21 cellular contexts compared by ENCODE assay signal in the genomic region with DNA sequence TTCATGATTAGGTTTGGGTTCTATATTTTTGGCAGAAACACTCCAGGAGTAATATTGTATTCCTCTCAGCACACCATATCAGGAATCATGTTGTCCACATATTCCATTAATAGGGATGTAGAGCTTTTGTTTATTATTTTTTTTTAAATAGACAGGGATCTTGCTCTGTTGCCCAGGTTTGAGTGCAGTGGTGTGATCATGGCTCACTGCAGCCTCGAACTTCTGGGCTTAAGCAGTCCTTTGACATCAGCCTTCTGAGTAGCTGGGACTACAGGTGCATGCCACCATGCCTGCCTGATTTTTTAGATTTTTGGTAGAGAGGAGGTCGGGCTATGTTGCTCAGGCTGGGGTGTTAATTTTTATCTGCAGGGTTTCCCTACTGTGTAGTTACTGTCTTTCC. TPM values are rescaled to one million over a fixed set of nuclear protein-coding genes. Genes with fewer than 3 reads are reported as not detected.
DNase-seq lines count a peak whose midpoint lies in the region; ATAC-seq and TF ChIP-seq lines count a peak whose summit lies in the region.
"Had no signal": no experiment of that assay in that cellular context is flagged by ENCODE, and none has a peak within 500 bp of the region (broad histone marks: within the 10 kb centered on the region; RNA-seq: fewer than 3 reads in every experiment).

No MANE protein-coding gene starts in this region.

- no peaks in the 10 kb centered on the region for H3K9me2 ChIP-seq in Loucy (replicated peaks; ENCODE audit: low read depth, low read length)

- H3K9me3 Mint-ChIP-seq in activated T-cell treated with anti-CD3 and anti-CD28 coated beads, Interleukin-2, amount 50 U/mL, for 72 hours, result no peaks in the 10 kb centered on the region
- H3K9me3 Mint-ChIP-seq in activated T-cell treated with anti-CD3 and anti-CD28 coated beads, Interleukin-2, amount 50 U/mL, for 24 hours, result no peaks in the 10 kb centered on the region
- H3K9me3 Mint-ChIP-seq in memory B cell, result no peaks in the 10 kb centered on the region
- H3K9me3 Mint-ChIP-seq in stimulated activated memory B cell treated with anti-CD40 and anti-IgM and Interleukin-4, amounts not matched to agents 10 μg/mL and 1 μg/mL and 100 μg/mL, for 72 hours, result no peaks in the 10 kb centered on the region

- peaks cover 96% of the 10 kb centered on the region for H4K20me1 ChIP-seq in Loucy (ENCODE audit: insufficient read depth, low read length, poor library complexity, severe bottlenecking)

- H3K4me3 ChIP-seq in Loucy (ENCODE audit: low read length, poor library complexity, severe bottlenecking), result no peak overlapping the region
- H3K4me3 ChIP-seq: BLaER1, PC-9, SK-N-MC had no signal

- DNase-seq in activated T-cell treated with anti-CD3 and anti-CD28 coated beads, Interleukin-2, amount 50 U/mL, for 72 hours, result no peak
- DNase-seq in activated T-cell treated with anti-CD3 and anti-CD28 coated beads, Interleukin-2, amount 50 U/mL, for 24 hours, result no peak
- DNase-seq in memory B cell (ENCODE audit: low spot score in 2 of 2) (no peak), COR-L47 (lab: John Stamatoyannopoulos, UW) (no peak), RPMI8226 (no peak)
- DNase-seq: ACHN, KG1, NCI-H1105, NCI-H146, NCI-H2029 treated with DMSO at 0.1 percent for 48 hours, NCI-H226, NCI-H510A treated with DMSO at 0.1 percent for 48 hours, NCI-H748 treated with DMSO at 0.1 percent for 48 hours, PC-9, SHP77 treated with DMSO at 0.1 percent for 48 hours had no signal

- H3K9me3 ChIP-seq in Loucy (ENCODE audit: insufficient read depth, low read depth, low read length), result no peaks in the 10 kb centered on the region

- no peaks in the 10 kb centered on the region for H3K27me3 ChIP-seq in Loucy (ENCODE audit: insufficient read depth, low read length, poor library complexity, severe bottlenecking)
- H3K27me3 ChIP-seq: BLaER1 had no signal

- no peak overlapping the region for H3K4me3 Mint-ChIP-seq in activated T-cell treated with anti-CD3 and anti-CD28 coated beads, Interleukin-2, amount 50 U/mL, for 72 hours
- no peak overlapping the region for H3K4me3 Mint-ChIP-seq in activated T-cell treated with anti-CD3 and anti-CD28 coated beads, Interleukin-2, amount 50 U/mL, for 24 hours
- H3K4me3 Mint-ChIP-seq in memory B cell, result peak overlapping the region; percentile 0
- H3K4me3 Mint-ChIP-seq in stimulated activated memory B cell treated with anti-CD40 and anti-IgM and Interleukin-4, amounts not matched to agents 10 μg/mL and 1 μg/mL and 100 μg/mL, for 72 hours, result no peak overlapping the region

- peaks cover 7% of the 10 kb centered on the region for H3K36me3 ChIP-seq in Loucy (ENCODE audit: insufficient read depth, low read length)

- no peak for ATAC-seq in activated T-cell treated with anti-CD3 and anti-CD28 coated beads, Interleukin-2, amount 50 U/mL, for 72 hours (replicated peaks in 1 of 2)
- ATAC-seq in memory B cell (ENCODE audit: low read depth) (no peak), HG03439 (IDR thresholded peaks at IDR 0.05; ENCODE audit: unreplicated experiment) (no peak)
- ATAC-seq in stimulated activated memory B cell treated with anti-CD40 and anti-IgM and Interleukin-4, amounts not matched to agents 10 μg/mL and 1 μg/mL and 100 μg/mL, for 72 hours, result no peak
- ATAC-seq: HCT116 had no signal

- no peak for TF ChIP-seq CTCF in Loucy (conservative IDR thresholded peaks at IDR 0.05; ENCODE audit: low read length)

- peaks cover 100% of the 10 kb centered on the region for H3K79me2 ChIP-seq in Loucy (ENCODE audit: insufficient read depth, low read length)

- peaks cover 3 to 13% of the 10 kb centered on the region in 2 donors for H3K36me3 Mint-ChIP-seq in activated T-cell treated with anti-CD3 and anti-CD28 coated beads, Interleukin-2, amount 50 U/mL, for 72 hours (ENCODE audit: insufficient read depth in 2 of 2)
- peaks cover 62% of the 10 kb centered on the region for H3K36me3 Mint-ChIP-seq in activated T-cell treated with anti-CD3 and anti-CD28 coated beads, Interleukin-2, amount 50 U/mL, for 24 hours (ENCODE audit: low read depth)
- H3K36me3 Mint-ChIP-seq in memory B cell, result peaks cover 14% of the 10 kb centered on the region
- peaks cover 15% of the 10 kb centered on the region for H3K36me3 Mint-ChIP-seq in stimulated activated memory B cell treated with anti-CD40 and anti-IgM and Interleukin-4, amounts not matched to agents 10 μg/mL and 1 μg/mL and 100 μg/mL, for 72 hours

- H2AFZ ChIP-seq in Loucy (ENCODE audit: low read length), result no peak overlapping the region
- H2AFZ ChIP-seq: PC-9 had no signal

- H3K4me1 ChIP-seq in Loucy (ENCODE audit: insufficient read depth, low read length, poor library complexity, severe bottlenecking), result peaks cover 20% of the 10 kb centered on the region

- H3K27ac Mint-ChIP-seq in activated T-cell treated with anti-CD3 and anti-CD28 coated beads, Interleukin-2, amount 50 U/mL, for 72 hours, result peak overlapping the region; percentile 4
- no peak overlapping the region for H3K27ac Mint-ChIP-seq in activated T-cell treated with anti-CD3 and anti-CD28 coated beads, Interleukin-2, amount 50 U/mL, for 24 hours
- H3K27ac Mint-ChIP-seq in memory B cell, result peak overlapping the region; percentile 43
- H3K27ac Mint-ChIP-seq in stimulated activated memory B cell treated with anti-CD40 and anti-IgM and Interleukin-4, amounts not matched to agents 10 μg/mL and 1 μg/mL and 100 μg/mL, for 72 hours, result peak overlapping the region; percentile 10

- H3K4me2 ChIP-seq in Loucy (ENCODE audit: low read depth, low read length, poor library complexity, severe bottlenecking), result peak overlapping the region; percentile 6
- H3K4me2 ChIP-seq: BLaER1, PC-9 had no signal

- no peaks in the 10 kb centered on the region for H3K27me3 Mint-ChIP-seq in activated T-cell treated with anti-CD3 and anti-CD28 coated beads, Interleukin-2, amount 50 U/mL, for 72 hours (ENCODE audit: low read depth)
- no peaks in the 10 kb centered on the region for H3K27me3 Mint-ChIP-seq in activated T-cell treated with anti-CD3 and anti-CD28 coated beads, Interleukin-2, amount 50 U/mL, for 24 hours
- no peaks in the 10 kb centered on the region for H3K27me3 Mint-ChIP-seq in memory B cell
- no peaks in the 10 kb centered on the region for H3K27me3 Mint-ChIP-seq in stimulated activated memory B cell treated with anti-CD40 and anti-IgM and Interleukin-4, amounts not matched to agents 10 μg/mL and 1 μg/mL and 100 μg/mL, for 72 hours

- no peak overlapping the region for H3K9ac ChIP-seq in Loucy (ENCODE audit: low read depth, low read length, poor library complexity, severe bottlenecking)
- H3K9ac ChIP-seq: BLaER1 had no signal

- no peaks in the 10 kb centered on the region for H3F3A ChIP-seq in Loucy (ENCODE audit: low read depth)

- peaks cover 65% of the 10 kb centered on the region for H3K4me1 Mint-ChIP-seq in activated T-cell treated with anti-CD3 and anti-CD28 coated beads, Interleukin-2, amount 50 U/mL, for 72 hours (ENCODE audit: low read depth)
- H3K4me1 Mint-ChIP-seq in activated T-cell treated with anti-CD3 and anti-CD28 coated beads, Interleukin-2, amount 50 U/mL, for 24 hours (ENCODE audit: low read depth), result peaks cover 80% of the 10 kb centered on the region
- H3K4me1 Mint-ChIP-seq in memory B cell, result peaks cover 41% of the 10 kb centered on the region
- H3K4me1 Mint-ChIP-seq in stimulated activated memory B cell treated with anti-CD40 and anti-IgM and Interleukin-4, amounts not matched to agents 10 μg/mL and 1 μg/mL and 100 μg/mL, for 72 hours, result peaks cover 63% of the 10 kb centered on the region

RNA-seq across cellular contexts. Expression of gene SCAF8, which starts 12.0 kb away (rescaled TPM):
- 10 to 100 TPM; 40.2 to 45.0 TPM for total RNA-seq in activated T-cell treated with anti-CD3 and anti-CD28 coated beads, Interleukin-2, amount 50 U/mL, for 72 hours
